13 cellular contexts compared by ENCODE assay signal in the genomic region with DNA sequence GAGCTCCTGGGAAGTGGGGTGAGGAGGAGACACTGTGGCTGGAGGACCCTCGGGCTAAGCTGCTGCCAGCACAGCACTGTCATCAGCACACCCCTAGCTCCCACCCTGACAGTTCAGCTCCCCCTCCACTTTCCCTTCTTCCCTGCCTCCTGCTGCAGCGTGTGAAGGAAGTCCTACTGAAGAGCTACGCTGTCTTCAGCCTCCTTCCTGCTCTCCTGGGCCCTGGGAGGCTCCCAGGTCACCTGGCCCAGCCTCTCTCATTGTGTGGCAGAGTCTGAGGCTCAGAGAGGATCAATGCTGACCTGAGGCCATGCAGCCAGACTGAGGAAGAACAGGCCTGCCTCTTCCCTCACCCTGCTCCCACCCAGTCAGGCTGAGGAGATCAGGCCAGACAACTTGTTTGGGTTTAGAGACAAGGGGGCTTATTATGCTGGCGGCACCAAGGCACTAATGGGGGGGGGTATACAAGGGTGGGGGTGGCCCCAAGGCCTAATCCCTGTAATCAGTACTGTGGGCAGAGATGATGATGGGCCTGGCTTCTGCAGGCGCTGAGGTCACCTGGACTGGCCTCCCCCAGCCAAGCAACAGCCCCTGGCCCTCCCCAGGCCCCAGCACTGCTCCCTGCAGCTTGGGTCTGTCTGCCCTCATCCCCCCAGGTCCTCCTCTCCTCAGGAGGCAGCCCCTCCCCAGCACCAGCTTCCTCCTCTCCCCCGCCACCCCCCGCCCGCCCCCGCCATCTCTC. TPM values are rescaled to one million over a fixed set of nuclear protein-coding genes. Genes with fewer than 3 reads are reported as not detected.
DNase-seq lines count a peak whose midpoint lies in the region; ATAC-seq and TF ChIP-seq lines count a peak whose summit lies in the region.
"Had no signal": no experiment of that assay in that cellular context is flagged by ENCODE, and none has a peak within 500 bp of the region (broad histone marks: within the 10 kb centered on the region; RNA-seq: fewer than 3 reads in every experiment).

No MANE protein-coding gene starts in this region.

- H3K36me3 ChIP-seq in lower lobe of right lung (peaks cover 4% of the 10 kb centered on the region), spleen (peaks cover 0 to 27% (median 0%) of the 10 kb centered on the region in 6 donors)
- no peaks in the 10 kb centered on the region for H3K36me3 ChIP-seq in effector memory CD4-positive, alpha-beta T cell (ENCODE audit: control insufficient read depth, insufficient read depth, low read length)

- H3K27ac ChIP-seq in lower lobe of right lung (peak overlapping the region; percentile 72), spleen (peak overlapping the region; percentile 74 to 87 (median 79))
- H3K27ac ChIP-seq in effector memory CD4-positive, alpha-beta T cell (ENCODE audit: insufficient read depth, low read length, poor library complexity, severe bottlenecking): no peak overlapping the region

- peak overlapping the region; percentile 80 for H3K27ac Mint-ChIP-seq in HFFc6
- H3K27ac Mint-ChIP-seq in T-helper 2 cell treated with Interferon-gamma antibody and Interleukin-4, amounts not matched to agents 5 μg/mL and 100 μg/mL, for 36 hours: no peak overlapping the region
- H3K27ac Mint-ChIP-seq: activated T-helper 2 cell treated with anti-CD3 and anti-CD28 coated beads, Interferon-gamma antibody, Interleukin-2, Interleukin-4, amounts not matched to agents 10 μg/mL and 5 μg/mL and 100 μg/mL, durations not matched to agents 14 hours and 24 hours and 36 hours; CD14-positive monocyte; dendritic cell treated with granulocyte-macrophage colony-stimulating factor and Interleukin-4, amounts not matched to agents 40 ng/mL and 50 ng/mL, for 4 days had no signal

- DNase-seq in HFFc6: no peak
- DNase-seq in cerebellar cortex (ENCODE audit: low spot score): peak; percentile 70
- no peak for DNase-seq in lower lobe of right lung
- no peak for DNase-seq in spleen
- DNase-seq in cortex of kidney (lab: John Stamatoyannopoulos, UW): no peak
- no peak for DNase-seq in T-helper 2 cell treated with Interferon-gamma antibody and Interleukin-4, amounts not matched to agents 5 μg/mL and 100 μg/mL, for 36 hours (ENCODE audit: low spot score)
- no peak for DNase-seq in effector memory CD4-positive, alpha-beta T cell
- DNase-seq: NCI-H1092 had no signal

- H3K36me3 Mint-ChIP-seq in HFFc6 (ENCODE audit: low read depth): peaks cover 13% of the 10 kb centered on the region
- H3K36me3 Mint-ChIP-seq in T-helper 2 cell treated with Interferon-gamma antibody and Interleukin-4, amounts not matched to agents 5 μg/mL and 100 μg/mL, for 36 hours (ENCODE audit: low read depth): no peaks in the 10 kb centered on the region
- H3K36me3 Mint-ChIP-seq: CD14-positive monocyte had no signal

- ATAC-seq in lower lobe of right lung (no peak), GM21447 (IDR thresholded peaks at IDR 0.05; ENCODE audit: unreplicated experiment) (no peak)

- no peak for TF ChIP-seq CTCF in HFFc6 (IDR thresholded peaks at IDR 0.05)
- TF ChIP-seq CTCF in lower lobe of right lung (IDR thresholded peaks at IDR 0.05): no peak
- TF ChIP-seq CTCF in spleen (IDR thresholded peaks at IDR 0.05 in 8 of 11, conservative IDR thresholded peaks at IDR 0.05 in 3 of 11): no peak

- H3K4me3 Mint-ChIP-seq in HFFc6: no peak overlapping the region
- no peak overlapping the region for H3K4me3 Mint-ChIP-seq in T-helper 2 cell treated with Interferon-gamma antibody and Interleukin-4, amounts not matched to agents 5 μg/mL and 100 μg/mL, for 36 hours
- H3K4me3 Mint-ChIP-seq: CD14-positive monocyte; dendritic cell treated with granulocyte-macrophage colony-stimulating factor and Interleukin-4, amounts not matched to agents 40 ng/mL and 50 ng/mL, for 4 days had no signal

- H3K4me3 ChIP-seq in lower lobe of right lung: no peak overlapping the region
- no peak overlapping the region for H3K4me3 ChIP-seq in spleen
- no peak overlapping the region for H3K4me3 ChIP-seq in effector memory CD4-positive, alpha-beta T cell (ENCODE audit: insufficient read depth, low read depth, low read length, poor library complexity, severe bottlenecking)

- TF ChIP-seq POLR2A in spleen (IDR thresholded peaks at IDR 0.05): no peak

- peaks cover 1% of the 10 kb centered on the region for H3K27me3 Mint-ChIP-seq in HFFc6 (ENCODE audit: insufficient read depth)
- peaks cover 29% of the 10 kb centered on the region for H3K27me3 Mint-ChIP-seq in T-helper 2 cell treated with Interferon-gamma antibody and Interleukin-4, amounts not matched to agents 5 μg/mL and 100 μg/mL, for 36 hours (ENCODE audit: low read depth)

- H3K27me3 ChIP-seq in lower lobe of right lung (ENCODE audit: low read depth) (no peaks in the 10 kb centered on the region), spleen (replicated peaks in 1 of 7) (peaks cover 0 to 7% (median 0%) of the 10 kb centered on the region in 7 donors)
- H3K27me3 ChIP-seq in effector memory CD4-positive, alpha-beta T cell (replicated peaks; ENCODE audit: control insufficient read depth, insufficient read depth, low read length, poor library complexity, severe bottlenecking): peaks cover 3% of the 10 kb centered on the region

- 77 to 86% (median 79%) methylated on average over 9 of the region's 9 CpGs for WGBS in spleen, 5 donors

- no peaks in the 10 kb centered on the region for H3K9me3 ChIP-seq in lower lobe of right lung
- H3K9me3 ChIP-seq in spleen: no peaks in the 10 kb centered on the region
- no peaks in the 10 kb centered on the region for H3K9me3 ChIP-seq in effector memory CD4-positive, alpha-beta T cell (ENCODE audit: control insufficient read depth, low read length)

- intact Hi-C loops in lower lobe of right lung (cut with DNase I): no loop called here
- intact Hi-C loops in spleen (cut with DNase I; ENCODE audit: low total_unique reads): no loop called here

- no peaks in the 10 kb centered on the region for H3K9me3 Mint-ChIP-seq in HFFc6
- H3K9me3 Mint-ChIP-seq in T-helper 2 cell treated with Interferon-gamma antibody and Interleukin-4, amounts not matched to agents 5 μg/mL and 100 μg/mL, for 36 hours: no peaks in the 10 kb centered on the region
- H3K9me3 Mint-ChIP-seq: activated T-helper 2 cell treated with anti-CD3 and anti-CD28 coated beads, Interferon-gamma antibody, Interleukin-2, Interleukin-4, amounts not matched to agents 10 μg/mL and 5 μg/mL and 100 μg/mL, durations not matched to agents 14 hours and 24 hours and 36 hours; dendritic cell treated with granulocyte-macrophage colony-stimulating factor and Interleukin-4, amounts not matched to agents 40 ng/mL and 50 ng/mL, for 4 days had no signal

- H3K4me1 Mint-ChIP-seq in HFFc6 (ENCODE audit: low read depth): peaks cover 63% of the 10 kb centered on the region
- peaks cover 2% of the 10 kb centered on the region for H3K4me1 Mint-ChIP-seq in T-helper 2 cell treated with Interferon-gamma antibody and Interleukin-4, amounts not matched to agents 5 μg/mL and 100 μg/mL, for 36 hours (ENCODE audit: low read depth)

- peaks cover 59% of the 10 kb centered on the region for H3K4me1 ChIP-seq in lower lobe of right lung
- peaks cover 30 to 96% (median 73%) of the 10 kb centered on the region in 6 donors for H3K4me1 ChIP-seq in spleen
- peaks cover 5% of the 10 kb centered on the region for H3K4me1 ChIP-seq in effector memory CD4-positive, alpha-beta T cell (ENCODE audit: control insufficient read depth, insufficient read depth, low read length, poor library complexity, severe bottlenecking)

RNA-seq across cellular contexts. Expression of gene NES, which starts 9.1 kb away (rescaled TPM):
- total RNA-seq in HFFc6 (2021; fragmentation: NEBNext Ultra II Directional; extraction: Animal tissue kit (Norgen Biotek cat#: 25700)): 100 to 1,000 TPM; 106 to 126 (median 116) TPM
- total RNA-seq in lower lobe of right lung (39.8 TPM), spleen (100 to 1,000 TPM in 2 of 7 donors, 10 to 100 TPM in 5; 36.0 to 146 (median 58.3) TPM)
- polyA plus RNA-seq in spleen: 10 to 100 TPM in 1 of 3 donors, 1 to 10 TPM in 2; 4.3 to 39.5 (median 6.7) TPM
- total RNA-seq: activated T-helper 2 cell treated with anti-CD3 and anti-CD28 coated beads, Interferon-gamma antibody, Interleukin-2, Interleukin-4, amounts not matched to agents 10 μg/mL and 5 μg/mL and 100 μg/mL, durations not matched to agents 14 hours and 24 hours and 36 hours had no signal
- polyA plus RNA-seq: CD14-positive monocyte had no signal

RNA-seq across cellular contexts. Expression of gene BCAN, which starts 26.2 kb away (rescaled TPM):
- total RNA-seq in HFFc6 (2021; fragmentation: NEBNext Ultra II Directional; extraction: Animal tissue kit (Norgen Biotek cat#: 25700)): not detected
- not detected for total RNA-seq in lower lobe of right lung
- not detected for total RNA-seq in spleen
- under 1 TPM in 2 of 3 donors, not detected in 1; 0.10 to 0.11 TPM for polyA plus RNA-seq in spleen
- total RNA-seq: activated T-helper 2 cell treated with anti-CD3 and anti-CD28 coated beads, Interferon-gamma antibody, Interleukin-2, Interleukin-4, amounts not matched to agents 10 μg/mL and 5 μg/mL and 100 μg/mL, durations not matched to agents 14 hours and 24 hours and 36 hours had no signal
- polyA plus RNA-seq: CD14-positive monocyte had no signal

RNA-seq across cellular contexts. Expression of gene CRABP2, which starts 37.2 kb away (rescaled TPM):
- 10 to 100 TPM; 55.9 to 70.4 (median 59.2) TPM for total RNA-seq in HFFc6 (2021; fragmentation: NEBNext Ultra II Directional; extraction: Animal tissue kit (Norgen Biotek cat#: 25700))
- 2.1 TPM for total RNA-seq in lower lobe of right lung
- total RNA-seq in spleen: 10 to 100 TPM in 1 of 7 donors, 1 to 10 TPM in 6; 1.2 to 13.1 (median 3.8) TPM
- 1 to 10 TPM; 1.2 to 5.3 (median 1.8) TPM for polyA plus RNA-seq in spleen

RNA-seq across cellular contexts. Expression of gene HAPLN2, which starts 48.9 kb away (rescaled TPM):
- total RNA-seq in HFFc6 (2021; fragmentation: NEBNext Ultra II Directional; extraction: Animal tissue kit (Norgen Biotek cat#: 25700)): not detected
- total RNA-seq in lower lobe of right lung (0.21 TPM), spleen (1 to 10 TPM in 1 of 7 donors, under 1 TPM in 2, not detected in 4; 0.20 to 1.1 (median 0.46) TPM)
- polyA plus RNA-seq in spleen: under 1 TPM; 0.22 to 0.80 (median 0.27) TPM
- total RNA-seq: activated T-helper 2 cell treated with anti-CD3 and anti-CD28 coated beads, Interferon-gamma antibody, Interleukin-2, Interleukin-4, amounts not matched to agents 10 μg/mL and 5 μg/mL and 100 μg/mL, durations not matched to agents 14 hours and 24 hours and 36 hours; renal cortical epithelial cell had no signal
- polyA plus RNA-seq: CD14-positive monocyte had no signal

Comparison
In these comparisons a context has a peak if more than half of its experiments do, and no peak if none do; other contexts are left out.
1. RNA of gene CRABP2, which starts 37.2 kb away (total RNA-seq): 55.9 to 70.4 TPM in HFFc6; 1.2 to 13.1 TPM in spleen and 2.1 TPM in lower lobe of right lung (single experiment); every median in the first group is over 4 times any median in the second.